24 cellular contexts compared by ENCODE assay signal in the genomic region with DNA sequence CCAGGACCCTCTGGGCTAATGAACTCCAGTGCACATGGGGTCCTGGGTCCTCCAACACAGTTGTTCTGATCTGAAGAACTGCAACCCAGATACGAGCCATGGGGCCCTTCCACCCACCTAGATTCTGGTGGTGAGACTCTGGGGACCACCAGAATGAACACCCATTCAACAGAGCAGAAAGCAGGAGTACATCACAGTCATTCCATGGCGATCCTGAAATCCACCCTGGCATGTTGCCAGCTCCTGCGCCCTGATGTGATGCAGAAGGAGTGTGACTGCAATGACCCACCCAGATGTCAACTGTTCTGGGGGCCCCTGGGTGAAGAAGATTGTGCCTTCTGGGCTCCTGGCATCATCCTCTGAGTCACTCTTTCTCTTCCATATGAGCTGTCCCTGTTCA.
DNase-seq lines count a peak whose midpoint lies in the region; ATAC-seq and TF ChIP-seq lines count a peak whose summit lies in the region.
"Had no signal": no experiment of that assay in that cellular context is flagged by ENCODE, and none has a peak within 500 bp of the region (broad histone marks: within the 10 kb centered on the region; RNA-seq: fewer than 3 reads in every experiment).

No MANE protein-coding gene starts in this region.

- H3K27ac ChIP-seq in RWPE2 (ENCODE audit: poor library complexity, severe bottlenecking) (no peak overlapping the region), right lobe of liver (no peak overlapping the region), substantia nigra (ENCODE audit: low read depth, low read length, poor library complexity, severe bottlenecking) (peak overlapping the region; percentile 30)
- H3K27ac ChIP-seq: brain microvascular endothelial cell, gastroesophageal sphincter, SJSA1 had no signal

- no peak for TF ChIP-seq POLR2A in right lobe of liver (IDR thresholded peaks at IDR 0.05)

- H3K27me3 Mint-ChIP-seq in activated naive CD8-positive, alpha-beta T cell treated with anti-CD3 and anti-CD28 coated beads, Interleukin-2, amount 10 ng/mL, durations not matched to agents 7 days and 5 days, result peaks cover 1% of the 10 kb centered on the region
- H3K27me3 Mint-ChIP-seq in activated naive CD8-positive, alpha-beta T cell treated with anti-CD3 and anti-CD28 coated beads, Interleukin-2, amount 50 U/mL, for 24 hours, result no peaks in the 10 kb centered on the region

- POLR2A ChIA-PET in activated naive CD8-positive, alpha-beta T cell treated with anti-CD3 and anti-CD28 coated beads, Interleukin-2, amount 10 ng/mL, durations not matched to agents 7 days and 5 days (lab: Charles Lee), result no interaction called here

- H3K4me1 ChIP-seq in RWPE2 (ENCODE audit: insufficient read depth, poor library complexity, severe bottlenecking), result no peaks in the 10 kb centered on the region
- H3K4me1 ChIP-seq in right lobe of liver, result no peaks in the 10 kb centered on the region
- H3K4me1 ChIP-seq: gastroesophageal sphincter, SJSA1 had no signal

- ATAC-seq in activated naive CD8-positive, alpha-beta T cell treated with anti-CD3 and anti-CD28 coated beads, Interleukin-2, amount 10 ng/mL, durations not matched to agents 7 days and 5 days (ENCODE audit: low read depth), result no peak
- ATAC-seq in activated naive CD8-positive, alpha-beta T cell treated with anti-CD3 and anti-CD28 coated beads, Interleukin-2, amount 50 U/mL, for 24 hours, result no peak
- no peak for ATAC-seq in RWPE2 (ENCODE audit: low read depth)
- ATAC-seq in right lobe of liver, result no peak
- no peak for ATAC-seq in HG03342 (IDR thresholded peaks at IDR 0.05; ENCODE audit: unreplicated experiment)
- ATAC-seq: gastroesophageal sphincter had no signal

- no peak overlapping the region for H3K27ac Mint-ChIP-seq in activated naive CD8-positive, alpha-beta T cell treated with anti-CD3 and anti-CD28 coated beads, Interleukin-2, amount 10 ng/mL, durations not matched to agents 7 days and 5 days
- no peak overlapping the region for H3K27ac Mint-ChIP-seq in activated naive CD8-positive, alpha-beta T cell treated with anti-CD3 and anti-CD28 coated beads, Interleukin-2, amount 50 U/mL, for 24 hours
- H3K27ac Mint-ChIP-seq: B cell, progenitor cell of endocrine pancreas had no signal

- H3K27me3 ChIP-seq in RWPE2 (ENCODE audit: insufficient read depth, poor library complexity, severe bottlenecking), result peaks cover 63% of the 10 kb centered on the region
- H3K27me3 ChIP-seq in right lobe of liver, result no peaks in the 10 kb centered on the region
- H3K27me3 ChIP-seq: brain microvascular endothelial cell, SJSA1 had no signal

- no peak overlapping the region for H3K4me3 Mint-ChIP-seq in activated naive CD8-positive, alpha-beta T cell treated with anti-CD3 and anti-CD28 coated beads, Interleukin-2, amount 10 ng/mL, durations not matched to agents 7 days and 5 days
- H3K4me3 Mint-ChIP-seq in activated naive CD8-positive, alpha-beta T cell treated with anti-CD3 and anti-CD28 coated beads, Interleukin-2, amount 50 U/mL, for 24 hours, result no peak overlapping the region
- H3K4me3 Mint-ChIP-seq: B cell; CD8-positive, alpha-beta memory T cell; immature natural killer cell had no signal

- DNase-seq in activated naive CD8-positive, alpha-beta T cell treated with anti-CD3 and anti-CD28 coated beads, Interleukin-2, amount 10 ng/mL, durations not matched to agents 7 days and 5 days, result peak; percentile 9
- no peak for DNase-seq in activated naive CD8-positive, alpha-beta T cell treated with anti-CD3 and anti-CD28 coated beads, Interleukin-2, amount 50 U/mL, for 24 hours
- peak; percentile 52 for DNase-seq in RWPE2 (ENCODE audit: low spot score)
- DNase-seq in right lobe of liver, result peak in 2 of 3 donors; percentile 11 to 31
- DNase-seq in substantia nigra (lab: John Stamatoyannopoulos, UW), result peak in 1 of 49 donors; percentile 24
- DNase-seq in NCI-H2227 treated with DMSO at 0.1 percent for 48 hours (lab: John Stamatoyannopoulos, UW), result no peak
- DNase-seq in T-helper 2 cell, result no peak
- DNase-seq: ACHN; activated naive CD4-positive, alpha-beta T cell; amniotic stem cell; brain microvascular endothelial cell; immature natural killer cell; mesenchymal stem cell; MM.1S; NCI-H774; stimulated activated CD4-positive, alpha-beta T cell treated with anti-CD3 and anti-CD28 coated beads, Interleukin-4, amount 100 ng/mL, for 24 hours; T1000; trophoblast cell had no signal

- 83% methylated on average over 1 of the region's 3 CpGs for WGBS in right lobe of liver (ENCODE audit: insufficient coverage, low coverage, low lambda C conversion rate, missing lambda C conversion rate)

- H3K4me3 ChIP-seq in RWPE2 (ENCODE audit: severe bottlenecking) (no peak overlapping the region), right lobe of liver (no peak overlapping the region)
- H3K4me3 ChIP-seq: gastroesophageal sphincter, SJSA1 had no signal

- no peaks in the 10 kb centered on the region for H3K36me3 Mint-ChIP-seq in activated naive CD8-positive, alpha-beta T cell treated with anti-CD3 and anti-CD28 coated beads, Interleukin-2, amount 10 ng/mL, durations not matched to agents 7 days and 5 days
- H3K36me3 Mint-ChIP-seq in activated naive CD8-positive, alpha-beta T cell treated with anti-CD3 and anti-CD28 coated beads, Interleukin-2, amount 50 U/mL, for 24 hours (ENCODE audit: low read depth), result no peaks in the 10 kb centered on the region
- H3K36me3 Mint-ChIP-seq: immature natural killer cell had no signal

- intact Hi-C loops in right lobe of liver (cut with DNase I), result no loop called here

- H3K9me3 Mint-ChIP-seq in activated naive CD8-positive, alpha-beta T cell treated with anti-CD3 and anti-CD28 coated beads, Interleukin-2, amount 10 ng/mL, durations not matched to agents 7 days and 5 days, result no peaks in the 10 kb centered on the region
- peaks cover 3% of the 10 kb centered on the region for H3K9me3 Mint-ChIP-seq in activated naive CD8-positive, alpha-beta T cell treated with anti-CD3 and anti-CD28 coated beads, Interleukin-2, amount 50 U/mL, for 24 hours
- H3K9me3 Mint-ChIP-seq: immature natural killer cell had no signal

- no peak for TF ChIP-seq CTCF in RWPE2 (IDR thresholded peaks at IDR 0.05; ENCODE audit: poor library complexity, severe bottlenecking)
- no peak for TF ChIP-seq CTCF in right lobe of liver (IDR thresholded peaks at IDR 0.05)

- no peaks in the 10 kb centered on the region for H3K4me1 Mint-ChIP-seq in activated naive CD8-positive, alpha-beta T cell treated with anti-CD3 and anti-CD28 coated beads, Interleukin-2, amount 10 ng/mL, durations not matched to agents 7 days and 5 days
- H3K4me1 Mint-ChIP-seq in activated naive CD8-positive, alpha-beta T cell treated with anti-CD3 and anti-CD28 coated beads, Interleukin-2, amount 50 U/mL, for 24 hours, result no peaks in the 10 kb centered on the region
- H3K4me1 Mint-ChIP-seq: B cell; CD8-positive, alpha-beta memory T cell; immature natural killer cell had no signal

- no peaks in the 10 kb centered on the region for H3K36me3 ChIP-seq in RWPE2 (ENCODE audit: low read depth)
- H3K36me3 ChIP-seq in right lobe of liver, result no peaks in the 10 kb centered on the region
- H3K36me3 ChIP-seq: brain microvascular endothelial cell, gastroesophageal sphincter, SJSA1 had no signal

- H3K9me3 ChIP-seq in RWPE2 (ENCODE audit: severe bottlenecking), result no peaks in the 10 kb centered on the region
- no peaks in the 10 kb centered on the region for H3K9me3 ChIP-seq in right lobe of liver
- H3K9me3 ChIP-seq: SJSA1 had no signal

Comparison
In these comparisons a context has a peak if more than half of its experiments do, and no peak if none do; other contexts are left out.
1. DNase-seq: peak in activated naive CD8-positive, alpha-beta T cell treated with anti-CD3 and anti-CD28 coated beads, Interleukin-2, amount 10 ng/mL, durations not matched to agents 7 days and 5 days (single experiment), RWPE2 (single experiment) and right lobe of liver (2 of 3); none in activated naive CD8-positive, alpha-beta T cell treated with anti-CD3 and anti-CD28 coated beads, Interleukin-2, amount 50 U/mL, for 24 hours (single experiment), NCI-H2227 treated with DMSO at 0.1 percent for 48 hours (single experiment) and T-helper 2 cell (0 of 5).